ENCODE assay signal across 8 cellular contexts in genomic region chr11:6602096-6602940, GRCh38. TPM values are rescaled to one million over a fixed set of nuclear protein-coding genes. Genes with fewer than 3 reads are reported as not detected.
A peak's percentile ranks its signal among the peaks of the same experiment; 100 is the strongest.
DNase-seq lines count a peak whose midpoint lies in the region; ATAC-seq, FAIRE-seq and TF ChIP-seq lines count a peak whose summit lies in the region.
"Had no signal": no experiment of that assay in that cellular context is flagged by ENCODE, and none has a peak within 500 bp of the region (broad histone marks: within the 10 kb centered on the region; RNA-seq: fewer than 3 reads in every experiment).

No MANE protein-coding gene starts in this region.

- no TSS peak for BruUV-seq in HCT116 (replicated peaks; lab: Mats Ljungman, UMichigan)

- peak overlapping the region; percentile 90 for H3K9ac ChIP-seq in HCT116 (ENCODE audit: low read length)
- H3K9ac ChIP-seq in iPS-15b (ENCODE audit: low read depth, low read length), result no peak overlapping the region

- no peaks in the 10 kb centered on the region for H3K9me2 ChIP-seq in HCT116 (ENCODE audit: insufficient read depth)

- no peak for ATAC-seq in HCT116

- CTCF ChIA-PET in HCT116 (lab: Charles Lee), result interaction anchor here (1.7 kb wide), 1 partner anchor 66 kb away, joined by 3 read pairs; no protein-coding TSS in a partner anchor

- intact Hi-C loops in HCT116 (cut with micrococcal nuclease), result loop anchor here (5.0 kb wide), 1 partner anchor 70 kb away; no protein-coding TSS in a partner anchor
- intact Hi-C loops in spleen (cut with DNase I; ENCODE audit: low total_unique reads), result loop anchor here (5.0 kb wide), 1 partner anchor 80 kb away; the partner anchor contains the start of gene MRPL17

- no peaks in the 10 kb centered on the region for H3K27me3 ChIP-seq in HCT116 (ENCODE audit: insufficient read depth, low read length)
- H3K27me3 ChIP-seq in iPS-15b (ENCODE audit: control insufficient read depth, insufficient read depth, low read length), result no peaks in the 10 kb centered on the region
- no peaks in the 10 kb centered on the region for H3K27me3 ChIP-seq in spleen (replicated peaks in 1 of 7)

- H4K20me1 ChIP-seq in HCT116 (ENCODE audit: insufficient read depth), result no peaks in the 10 kb centered on the region

- H3K4me1 ChIP-seq in HCT116 (ENCODE audit: control insufficient read depth in 1 of 2, insufficient read depth in 2 of 2, low read length in 2 of 2), result peaks cover 18 to 37% of the 10 kb centered on the region in 2 experiments
- H3K4me1 ChIP-seq in iPS-15b (ENCODE audit: control insufficient read depth, insufficient read depth, low read length), result peaks cover 11% of the 10 kb centered on the region
- peaks cover 48 to 78% (median 61%) of the 10 kb centered on the region in 6 donors for H3K4me1 ChIP-seq in spleen

- H3K27ac ChIP-seq in HCT116 (ENCODE audit: low read depth, low read length), result peak overlapping the region; percentile 66; the same call in 1 of the 2 replicates
- peak overlapping the region in 7 of 8 donors; percentile 90 to 98 (median 94) for H3K27ac ChIP-seq in spleen

- H3K9me3 ChIP-seq in HCT116 (ENCODE audit: control insufficient read depth in 1 of 2, insufficient read depth in 1 of 2, low read depth in 1 of 2, low read length in 2 of 2) (no peaks in the 10 kb centered on the region), iPS-15b (ENCODE audit: control insufficient read depth, insufficient read depth, low read length) (no peaks in the 10 kb centered on the region), spleen (no peaks in the 10 kb centered on the region)

- FAIRE-seq in D721Med (lab: Jason Lieb, UNC), result no peak

- TF ChIP-seq CTCF in HCT116 (IDR thresholded peaks at IDR 0.05 in 2 of 3, conservative IDR thresholded peaks at IDR 0.05 in 1 of 3; ENCODE audit: borderline replicate concordance in 1 of 3, insufficient read depth in 1 of 3, low read depth in 2 of 3, low read length in 2 of 3) (no peak), WI38 (IDR thresholded peaks at IDR 0.05; ENCODE audit: low read depth, low read length) (no peak), spleen (IDR thresholded peaks at IDR 0.05 in 8 of 11, conservative IDR thresholded peaks at IDR 0.05 in 3 of 11) (no peak), D721Med (IDR thresholded peaks at IDR 0.05; ENCODE audit: insufficient read depth, missing control alignments) (no peak)

- H3K36me3 ChIP-seq in HCT116 (ENCODE audit: control insufficient read depth in 1 of 2, insufficient read depth in 2 of 2, low read length in 2 of 2) (peaks cover 17 to 42% of the 10 kb centered on the region in 2 experiments; a peak in 3 of 4 replicates), iPS-15b (ENCODE audit: control insufficient read depth, insufficient read depth, low read length) (peaks cover 19% of the 10 kb centered on the region), spleen (peaks cover 0 to 63% (median 39%) of the 10 kb centered on the region in 6 donors)

- peak overlapping the region; percentile 88 for H3K4me2 ChIP-seq in HCT116 (ENCODE audit: low read length)

- no peak for DNase-seq in HCT116 (ENCODE audit: low read depth, low spot score)
- DNase-seq in spleen, result no peak
- DNase-seq in iPS-NIHi7 (ENCODE audit: extremely low spot score), result no peak
- DNase-seq in D721Med (ENCODE audit: insufficient read length, low spot score), result no peak
- no peak for DNase-seq in GDM1 (lab: John Stamatoyannopoulos, UW)
- DNase-seq: SHP77 had no signal

- no peak overlapping the region for H2AFZ ChIP-seq in HCT116 (ENCODE audit: low read depth, low read length, poor library complexity, severe bottlenecking)

- no peak for TF ChIP-seq RAD21 in HCT116 (IDR thresholded peaks at IDR 0.05; ENCODE audit: low read depth)

- H3K4me3 ChIP-seq in HCT116 (replicated peaks in 1 of 2; ENCODE audit: low read depth in 1 of 2, low read length in 2 of 2) (peak overlapping the region; percentile 81 to 96), WI38 (ENCODE audit: low read depth, low read length) (peak overlapping the region; percentile 96), iPS-15b (ENCODE audit: low read depth, low read length) (peak overlapping the region; percentile 98), spleen (peak overlapping the region; percentile 60 to 91 (median 84))

- H3K79me2 ChIP-seq in HCT116 (ENCODE audit: insufficient read depth, low read length), result peaks cover 92% of the 10 kb centered on the region

- POLR2A ChIA-PET in HCT116 (lab: Charles Lee), result no interaction called here

- TF ChIP-seq POLR2A in HCT116 (IDR thresholded peaks at IDR 0.05; ENCODE audit: borderline replicate concordance, extremely low read depth, insufficient read depth, insufficient read length) (no peak), spleen (IDR thresholded peaks at IDR 0.05) (no peak)

- RAD21 ChIA-PET in HCT116 (lab: Charles Lee; ENCODE audit: low non-redundant PET in 1 of 2, low total read pairs in 2 of 2, uncharacterized antibody in 2 of 2, unreplicated experiment in 2 of 2), result no interaction called here

- WGBS in spleen, 5 donors, result 51 to 65% (median 56%) methylated on average over 7 of the region's 7 CpGs

TF ChIP-seq in HCT116, 20 proteins besides CTCF, POLR2A, EP300 and RAD21 (continues in another document):
- TF ChIP-seq, protein P1, sequence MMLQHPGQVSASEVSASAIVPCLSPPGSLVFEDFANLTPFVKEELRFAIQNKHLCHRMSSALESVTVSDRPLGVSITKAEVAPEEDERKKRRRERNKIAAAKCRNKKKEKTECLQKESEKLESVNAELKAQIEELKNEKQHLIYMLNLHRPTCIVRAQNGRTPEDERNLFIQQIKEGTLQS (IDR thresholded peaks at IDR 0.05), result no peak
- TF ChIP-seq, protein P2, sequence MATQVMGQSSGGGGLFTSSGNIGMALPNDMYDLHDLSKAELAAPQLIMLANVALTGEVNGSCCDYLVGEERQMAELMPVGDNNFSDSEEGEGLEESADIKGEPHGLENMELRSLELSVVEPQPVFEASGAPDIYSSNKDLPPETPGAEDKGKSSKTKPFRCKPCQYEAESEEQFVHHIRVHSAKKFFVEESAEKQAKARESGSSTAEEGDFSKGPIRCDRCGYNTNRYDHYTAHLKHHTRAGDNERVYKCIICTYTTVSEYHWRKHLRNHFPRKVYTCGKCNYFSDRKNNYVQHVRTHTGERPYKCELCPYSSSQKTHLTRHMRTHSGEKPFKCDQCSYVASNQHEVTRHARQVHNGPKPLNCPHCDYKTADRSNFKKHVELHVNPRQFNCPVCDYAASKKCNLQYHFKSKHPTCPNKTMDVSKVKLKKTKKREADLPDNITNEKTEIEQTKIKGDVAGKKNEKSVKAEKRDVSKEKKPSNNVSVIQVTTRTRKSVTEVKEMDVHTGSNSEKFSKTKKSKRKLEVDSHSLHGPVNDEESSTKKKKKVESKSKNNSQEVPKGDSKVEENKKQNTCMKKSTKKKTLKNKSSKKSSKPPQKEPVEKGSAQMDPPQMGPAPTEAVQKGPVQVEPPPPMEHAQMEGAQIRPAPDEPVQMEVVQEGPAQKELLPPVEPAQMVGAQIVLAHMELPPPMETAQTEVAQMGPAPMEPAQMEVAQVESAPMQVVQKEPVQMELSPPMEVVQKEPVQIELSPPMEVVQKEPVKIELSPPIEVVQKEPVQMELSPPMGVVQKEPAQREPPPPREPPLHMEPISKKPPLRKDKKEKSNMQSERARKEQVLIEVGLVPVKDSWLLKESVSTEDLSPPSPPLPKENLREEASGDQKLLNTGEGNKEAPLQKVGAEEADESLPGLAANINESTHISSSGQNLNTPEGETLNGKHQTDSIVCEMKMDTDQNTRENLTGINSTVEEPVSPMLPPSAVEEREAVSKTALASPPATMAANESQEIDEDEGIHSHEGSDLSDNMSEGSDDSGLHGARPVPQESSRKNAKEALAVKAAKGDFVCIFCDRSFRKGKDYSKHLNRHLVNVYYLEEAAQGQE (IDR thresholded peaks at IDR 0.05; ENCODE audit: low read depth), result no peak
- no peak for TF ChIP-seq ELF1 (IDR thresholded peaks at IDR 0.05; ENCODE audit: borderline replicate concordance, low read depth)
- TF ChIP-seq ZBTB33 (IDR thresholded peaks at IDR 0.05; ENCODE audit: extremely low read depth, insufficient replicate concordance, low read length), result no peak
- TF ChIP-seq, protein P3, sequence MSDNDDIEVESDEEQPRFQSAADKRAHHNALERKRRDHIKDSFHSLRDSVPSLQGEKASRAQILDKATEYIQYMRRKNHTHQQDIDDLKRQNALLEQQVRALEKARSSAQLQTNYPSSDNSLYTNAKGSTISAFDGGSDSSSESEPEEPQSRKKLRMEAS (IDR thresholded peaks at IDR 0.05), result no peak
- no peak for TF ChIP-seq POLR2AphosphoS5 (IDR thresholded peaks at IDR 0.05; ENCODE audit: low read depth, low read length)
- no peak for TF ChIP-seq EZH2 (IDR thresholded peaks at IDR 0.05)
- no peak for TF ChIP-seq ZNF274 (IDR thresholded peaks at IDR 0.05; ENCODE audit: low read depth, low read length)
- no peak for TF ChIP-seq SIN3A (IDR thresholded peaks at IDR 0.05; ENCODE audit: low read depth)

RNA-seq across cellular contexts. Expression of gene RRP8, which starts 1.1 kb away (rescaled TPM):
- 17.8 TPM for total RNA-seq in HCT116 (2021; ENCODE audit: unreplicated experiment)
- 6.7 and 10.1 TPM in 2 replicates for polyA plus RNA-seq in HCT116 (2012)
- 10 to 100 TPM; 17.0 to 26.0 (median 22.7) TPM for total RNA-seq in spleen
- polyA plus RNA-seq in spleen, result 10 to 100 TPM; 23.7 to 28.4 (median 26.5) TPM

RNA-seq across cellular contexts. Expression of gene ILK, which starts 1.3 kb away (rescaled TPM):
- total RNA-seq in HCT116 (2021; ENCODE audit: unreplicated experiment) (73.5 TPM), spleen (100 to 1,000 TPM; 122 to 194 (median 141) TPM)
- 95.4 and 102 TPM in 2 replicates for polyA plus RNA-seq in HCT116 (2012)
- polyA plus RNA-seq in spleen, result 100 to 1,000 TPM in 1 of 3 donors, 10 to 100 TPM in 2; 71.4 to 108 (median 76.5) TPM

RNA-seq across cellular contexts. Expression of gene TAF10, which starts 9.7 kb away (rescaled TPM):
- 151 TPM for total RNA-seq in HCT116 (2021; ENCODE audit: unreplicated experiment)
- 208 and 219 TPM in 2 replicates for polyA plus RNA-seq in HCT116 (2012)
- total RNA-seq in spleen, result 100 to 1,000 TPM; 133 to 159 (median 148) TPM
- polyA plus RNA-seq in spleen, result 100 to 1,000 TPM; 103 to 151 (median 140) TPM

RNA-seq across cellular contexts. Expression of gene TPP1, which starts 16.9 kb away (rescaled TPM):
- total RNA-seq in HCT116 (2021; ENCODE audit: unreplicated experiment) (44.7 TPM), spleen (100 to 1,000 TPM; 159 to 306 (median 232) TPM)
- polyA plus RNA-seq in HCT116 (2012), result 43.6 and 44.2 TPM in 2 replicates
- 10 to 100 TPM; 54.9 to 61.6 (median 60.6) TPM for polyA plus RNA-seq in spleen

RNA-seq across cellular contexts. Expression of gene DCHS1, which starts 53.3 kb away (rescaled TPM):
- total RNA-seq in HCT116 (2021; ENCODE audit: unreplicated experiment), result 0.30 TPM
- 0.26 and 0.30 TPM in 2 replicates for polyA plus RNA-seq in HCT116 (2012)
- 10 to 100 TPM; 29.8 to 58.8 (median 43.4) TPM for total RNA-seq in spleen
- 1 to 10 TPM; 1.9 to 7.6 (median 3.1) TPM for polyA plus RNA-seq in spleen
